8 cellular contexts compared by ENCODE assay signal in the genomic region with DNA sequence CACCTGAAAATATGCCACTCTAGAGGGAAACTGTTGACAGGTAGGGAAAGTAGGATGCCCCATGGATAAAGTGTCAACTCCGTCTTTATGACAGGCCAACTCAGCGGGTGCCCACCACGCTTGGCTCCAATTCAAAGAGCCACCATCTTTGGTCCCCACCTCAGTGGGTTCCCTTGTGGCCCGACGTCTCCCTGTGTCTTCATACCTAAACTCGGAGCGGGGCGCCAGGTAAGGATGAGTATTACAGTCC. TPM values are rescaled to one million over a fixed set of nuclear protein-coding genes. Genes with fewer than 3 reads are reported as not detected.
A peak's percentile ranks its signal among the peaks of the same experiment; 100 is the strongest.
DNase-seq lines count a peak whose midpoint lies in the region; ATAC-seq and TF ChIP-seq lines count a peak whose summit lies in the region.

No MANE protein-coding gene starts in this region.

- H3K27me3 ChIP-seq in mesenchymal stem cell (ENCODE audit: control insufficient read depth in 1 of 2, insufficient read depth in 1 of 2, low read length in 2 of 2) = no peaks in the 10 kb centered on the region
- no peaks in the 10 kb centered on the region for H3K27me3 ChIP-seq in upper lobe of left lung

- TF ChIP-seq CTCF in brain (conservative IDR thresholded peaks at IDR 0.05) (no peak), upper lobe of left lung (IDR thresholded peaks at IDR 0.05) (no peak)

- peak overlapping the region; percentile 41 to 64 for H3K4ac ChIP-seq in mesenchymal stem cell (ENCODE audit: low read depth in 1 of 2, low read length in 2 of 2)

- no peak overlapping the region for H2BK12ac ChIP-seq in mesenchymal stem cell (ENCODE audit: low read length in 2 of 2)

- H4K8ac ChIP-seq in mesenchymal stem cell (ENCODE audit: low read length) = peak overlapping the region; percentile 80

- peak overlapping the region; percentile 81 for H4K91ac ChIP-seq in mesenchymal stem cell (ENCODE audit: low read length)

- no peak for TF ChIP-seq EP300 in upper lobe of left lung (IDR thresholded peaks at IDR 0.05)

- H2AFZ ChIP-seq in mesenchymal stem cell (ENCODE audit: low read depth, low read length) = peak overlapping the region; percentile 11

- H3K36me3 Mint-ChIP-seq in activated naive CD4-positive, alpha-beta T cell treated with anti-CD3 and anti-CD28 coated beads, Interleukin-2, amount 50 U/mL, for 24 hours = peaks cover 22% of the 10 kb centered on the region
- H3K36me3 Mint-ChIP-seq in brain = peaks cover 42% of the 10 kb centered on the region

- no peak for ATAC-seq in upper lobe of left lung (ENCODE audit: low FRiP score in 2 of 2)
- ATAC-seq in HG03097 (IDR thresholded peaks at IDR 0.05; ENCODE audit: low FRiP score, unreplicated experiment) = no peak
- no peak for ATAC-seq in GM18867 (IDR thresholded peaks at IDR 0.05; ENCODE audit: unreplicated experiment)

- peak overlapping the region; percentile 47 for H3K27ac ChIP-seq in mesenchymal stem cell (ENCODE audit: low read length, poor library complexity, severe bottlenecking)
- H3K27ac ChIP-seq in upper lobe of left lung = peak overlapping the region; percentile 91 to 93 (median 92)

- peak overlapping the region; percentile 41 to 74 for H3K18ac ChIP-seq in mesenchymal stem cell (ENCODE audit: low read depth in 1 of 2, low read length in 2 of 2)

- peaks cover 55% of the 10 kb centered on the region for H3K4me1 Mint-ChIP-seq in activated naive CD4-positive, alpha-beta T cell treated with anti-CD3 and anti-CD28 coated beads, Interleukin-2, amount 50 U/mL, for 24 hours
- H3K4me1 Mint-ChIP-seq in brain = peaks cover 51% of the 10 kb centered on the region

- peak overlapping the region; percentile 73 for H2BK120ac ChIP-seq in mesenchymal stem cell (ENCODE audit: low read depth, low read length)

- H2AK5ac ChIP-seq in mesenchymal stem cell (ENCODE audit: low read length, severe bottlenecking) = no peak overlapping the region

- H3K4me1 ChIP-seq in mesenchymal stem cell (ENCODE audit: control insufficient read depth, insufficient read depth, low read depth, low read length) = peaks cover 4% of the 10 kb centered on the region
- peaks cover 30 to 32% (median 32%) of the 10 kb centered on the region in 4 donors for H3K4me1 ChIP-seq in upper lobe of left lung

- no peaks in the 10 kb centered on the region for H3K9me3 Mint-ChIP-seq in activated naive CD4-positive, alpha-beta T cell treated with anti-CD3 and anti-CD28 coated beads, Interleukin-2, amount 50 U/mL, for 24 hours
- peaks cover 0 to 7% (median 3%) of the 10 kb centered on the region in 5 experiments for H3K9me3 Mint-ChIP-seq in brain

- H3K36me3 ChIP-seq in mesenchymal stem cell (ENCODE audit: control insufficient read depth in 1 of 2, insufficient read depth in 2 of 2, low read depth in 1 of 2, low read length in 2 of 2) = peaks cover 23 to 34% of the 10 kb centered on the region in 2 experiments
- H3K36me3 ChIP-seq in upper lobe of left lung = peaks cover 0 to 29% (median 19%) of the 10 kb centered on the region in 4 donors

- 6% methylated on average over 8 of the region's 8 CpGs for WGBS in mesenchymal stem cell
- 3 to 4% methylated on average over 8 of the region's 8 CpGs for WGBS in upper lobe of left lung, 2 donors

- no peak for DNase-seq in activated naive CD4-positive, alpha-beta T cell treated with anti-CD3 and anti-CD28 coated beads, Interleukin-2, amount 50 U/mL, for 16 hours
- DNase-seq in mesenchymal stem cell = no peak
- no peak for DNase-seq in upper lobe of left lung
- no peak for DNase-seq in RPMI8226

- H3K4me3 ChIP-seq in mesenchymal stem cell (ENCODE audit: insufficient read depth in 1 of 2, low read depth in 1 of 2, low read length in 2 of 2) (peak overlapping the region; percentile 64 to 85), upper lobe of left lung (peak overlapping the region; percentile 52 to 76 (median 62))

- H3K4me2 ChIP-seq in mesenchymal stem cell (ENCODE audit: low read length, poor library complexity, severe bottlenecking) = peak overlapping the region; percentile 35

- peaks cover 24% of the 10 kb centered on the region for H3K79me1 ChIP-seq in mesenchymal stem cell (replicated peaks; ENCODE audit: low read length, poor library complexity, severe bottlenecking)

- H3K14ac ChIP-seq in mesenchymal stem cell (ENCODE audit: low read length in 2 of 2) = no peak overlapping the region

- TF ChIP-seq POLR2A in upper lobe of left lung (IDR thresholded peaks at IDR 0.05) = no peak

- H3K23ac ChIP-seq in mesenchymal stem cell (ENCODE audit: low read length in 2 of 2) = no peak overlapping the region

- H3K27ac Mint-ChIP-seq in activated naive CD4-positive, alpha-beta T cell treated with anti-CD3 and anti-CD28 coated beads, Interleukin-2, amount 50 U/mL, for 24 hours = peak overlapping the region; percentile 99
- peak overlapping the region; percentile 99 to 100 (median 100) for H3K27ac Mint-ChIP-seq in brain

- H2BK15ac ChIP-seq in mesenchymal stem cell (ENCODE audit: low read depth, poor library complexity, severe bottlenecking) = peak overlapping the region; percentile 53

- H2BK5ac ChIP-seq in mesenchymal stem cell (ENCODE audit: low read depth, low read length, poor library complexity, severe bottlenecking) = no peak overlapping the region

- H3K27me3 Mint-ChIP-seq in activated naive CD4-positive, alpha-beta T cell treated with anti-CD3 and anti-CD28 coated beads, Interleukin-2, amount 50 U/mL, for 24 hours = no peaks in the 10 kb centered on the region
- peaks cover 31% of the 10 kb centered on the region for H3K27me3 Mint-ChIP-seq in brain

- H3K4me3 Mint-ChIP-seq in activated naive CD4-positive, alpha-beta T cell treated with anti-CD3 and anti-CD28 coated beads, Interleukin-2, amount 50 U/mL, for 24 hours = peak overlapping the region; percentile 98
- H3K4me3 Mint-ChIP-seq in brain = peak overlapping the region; percentile 94 to 99 (median 97)

- H3K9ac ChIP-seq in mesenchymal stem cell (ENCODE audit: low read length) = peak overlapping the region; percentile 92

- H3K9me3 ChIP-seq in mesenchymal stem cell (ENCODE audit: control insufficient read depth, low read length) (no peaks in the 10 kb centered on the region), upper lobe of left lung (no peaks in the 10 kb centered on the region)

RNA-seq across cellular contexts. Expression of gene MDC1, which starts 0.3 kb away (rescaled TPM):
- polyA plus RNA-seq in brain (ENCODE audit: insufficient read depth, low read depth, low replicate concordance) = 124 TPM
- polyA plus RNA-seq in mesenchymal stem cell (2013, experiment 1 of 2) = 9.8 TPM
- polyA plus RNA-seq in mesenchymal stem cell (2013, experiment 2 of 2) = 8.6 TPM
- 10 to 100 TPM; 13.5 to 33.5 (median 24.2) TPM for total RNA-seq in upper lobe of left lung

RNA-seq across cellular contexts. Expression of gene TUBB, which starts 3.3 kb away (rescaled TPM):
- polyA plus RNA-seq in brain (ENCODE audit: insufficient read depth, low read depth, low replicate concordance) = 2,902 TPM
- 839 TPM for polyA plus RNA-seq in mesenchymal stem cell (2013, experiment 1 of 2)
- polyA plus RNA-seq in mesenchymal stem cell (2013, experiment 2 of 2) = 819 TPM
- total RNA-seq in upper lobe of left lung = 100 to 1,000 TPM in 4 of 6 donors, 10 to 100 TPM in 2; 71.2 to 347 (median 149) TPM

RNA-seq across cellular contexts. Expression of gene FLOT1, which starts 25.7 kb away (rescaled TPM):
- 231 TPM for polyA plus RNA-seq in brain (ENCODE audit: insufficient read depth, low read depth, low replicate concordance)
- 120 TPM for polyA plus RNA-seq in mesenchymal stem cell (2013, experiment 1 of 2)
- 118 TPM for polyA plus RNA-seq in mesenchymal stem cell (2013, experiment 2 of 2)
- total RNA-seq in upper lobe of left lung = 100 to 1,000 TPM; 133 to 212 (median 143) TPM

RNA-seq across cellular contexts. Expression of gene NRM, which starts 26.0 kb away (rescaled TPM):
- polyA plus RNA-seq in brain (ENCODE audit: insufficient read depth, low read depth, low replicate concordance) = 165 TPM
- 35.3 TPM for polyA plus RNA-seq in mesenchymal stem cell (2013, experiment 1 of 2)
- 36.1 TPM for polyA plus RNA-seq in mesenchymal stem cell (2013, experiment 2 of 2)
- 10 to 100 TPM in 1 of 6 donors, 1 to 10 TPM in 5; 3.3 to 13.4 (median 7.2) TPM for total RNA-seq in upper lobe of left lung

RNA-seq across cellular contexts. Expression of gene IER3, which starts 27.5 kb away (rescaled TPM):
- polyA plus RNA-seq in brain (ENCODE audit: insufficient read depth, low read depth, low replicate concordance) = 3.8 TPM
- 220 TPM for polyA plus RNA-seq in mesenchymal stem cell (2013, experiment 1 of 2)
- polyA plus RNA-seq in mesenchymal stem cell (2013, experiment 2 of 2) = 207 TPM
- 10 to 100 TPM in 4 of 6 donors, 1 to 10 TPM in 2; 4.2 to 61.1 (median 19.8) TPM for total RNA-seq in upper lobe of left lung
